In the genomic region with DNA sequence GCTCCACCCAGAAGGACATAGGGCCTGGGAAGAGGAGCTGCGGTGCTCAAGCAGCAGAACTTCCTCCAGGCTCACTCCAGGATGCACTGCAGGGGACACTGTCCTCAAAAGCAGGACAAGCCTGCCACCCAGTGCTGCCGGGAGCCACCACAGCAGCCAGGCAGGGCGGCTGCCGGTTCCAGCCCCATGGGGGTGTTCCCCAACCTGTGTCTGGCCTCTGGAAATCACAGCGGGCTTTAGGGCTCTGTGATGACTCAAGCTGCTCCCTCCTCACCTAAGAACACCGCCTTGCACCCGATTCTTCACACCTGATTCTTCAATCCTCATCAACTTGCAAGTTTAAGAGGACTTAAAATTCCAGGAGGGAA, we compare ENCODE assay signal across 8 cellular contexts.
DNase-seq lines count a peak whose midpoint lies in the region; ATAC-seq, FAIRE-seq and TF ChIP-seq lines count a peak whose summit lies in the region.

No MANE protein-coding gene starts in this region.

- H3K27ac Mint-ChIP-seq in CD8-positive, alpha-beta T cell: no peak overlapping the region

- H4K20me1 ChIP-seq in GM23248 (ENCODE audit: insufficient read depth): no peaks in the 10 kb centered on the region
- H4K20me1 ChIP-seq in hepatocyte (ENCODE audit: insufficient read depth, poor library complexity, severe bottlenecking): no peaks in the 10 kb centered on the region

- intact Hi-C loops in CD8-positive, alpha-beta T cell (cut with DNase I, micrococcal nuclease): loop anchor here in 1 of 2 experiments (5.0 kb wide), 1 partner anchor 812 kb away; the partner anchor contains the start of gene CRELD1
- intact Hi-C loops in kidney (cut with DNase I): no loop called here

- peak; percentile 29 for ATAC-seq in CD8-positive, alpha-beta T cell
- no peak for ATAC-seq in HG03097 (IDR thresholded peaks at IDR 0.05; ENCODE audit: low FRiP score, unreplicated experiment)

- FAIRE-seq in kidney (lab: Jason Lieb, UNC) (no peak), H54 (lab: Jason Lieb, UNC) (no peak)

- DNase-seq in CD8-positive, alpha-beta T cell: no peak
- DNase-seq in GM23248 (peak; percentile 8), RPMI8226 (peak; percentile 52), epithelial cell of proximal tubule (ENCODE audit: low read depth) (no peak), kidney (no peak), H54 (ENCODE audit: insufficient read length, low spot score) (no peak), hepatocyte (ENCODE audit: low spot score) (no peak)

- H3K27ac ChIP-seq in CD8-positive, alpha-beta T cell (ENCODE audit: low read depth, low read length): no peak overlapping the region
- H3K27ac ChIP-seq in GM23248 (no peak overlapping the region), kidney (ENCODE audit: low read depth in 2 of 2, low read length in 2 of 2) (no peak overlapping the region), hepatocyte (no peak overlapping the region)

- no peak for TF ChIP-seq POLR2A in H54 (IDR thresholded peaks at IDR 0.05; ENCODE audit: low read depth, low read length)

- peaks cover under 1% of the 10 kb centered on the region for H3K4me1 Mint-ChIP-seq in CD8-positive, alpha-beta T cell (ENCODE audit: low read depth)

- H3K4me1 ChIP-seq in CD8-positive, alpha-beta T cell (ENCODE audit: insufficient read depth, low read length): peaks cover 2% of the 10 kb centered on the region
- H3K4me1 ChIP-seq in GM23248 (ENCODE audit: insufficient read depth): no peaks in the 10 kb centered on the region
- H3K4me1 ChIP-seq in kidney (ENCODE audit: control insufficient read depth in 1 of 2, insufficient read depth in 1 of 2, low read depth in 1 of 2, low read length in 2 of 2): no peaks in the 10 kb centered on the region
- H3K4me1 ChIP-seq in hepatocyte (ENCODE audit: insufficient read depth): no peaks in the 10 kb centered on the region

- peaks cover 23% of the 10 kb centered on the region for H3K27me3 Mint-ChIP-seq in CD8-positive, alpha-beta T cell (ENCODE audit: low read depth)

- no peaks in the 10 kb centered on the region for H3K36me3 ChIP-seq in CD8-positive, alpha-beta T cell (ENCODE audit: insufficient read depth, low read length)
- H3K36me3 ChIP-seq in GM23248 (ENCODE audit: low read depth): no peaks in the 10 kb centered on the region
- H3K36me3 ChIP-seq in kidney (ENCODE audit: control insufficient read depth in 1 of 2, insufficient read depth in 2 of 2, low read length in 2 of 2): no peaks in the 10 kb centered on the region
- H3K36me3 ChIP-seq in hepatocyte (replicated peaks; ENCODE audit: insufficient read depth, low read depth): no peaks in the 10 kb centered on the region

- no peaks in the 10 kb centered on the region for H3F3A ChIP-seq in GM23248 (ENCODE audit: insufficient read depth)

- H2AFZ ChIP-seq in GM23248 (no peak overlapping the region), hepatocyte (no peak overlapping the region)

- in situ Hi-C loops in GM23248 (cut with MboI): loop anchor here (10.0 kb wide), 1 partner anchor 399 kb away; no protein-coding TSS in a partner anchor

- 34 to 37% methylated on average over 7 of the region's 7 CpGs for WGBS in GM23248 (ENCODE audit: low coverage in 1 of 2, low lambda C conversion rate in 2 of 2, missing lambda C conversion rate in 2 of 2), 2 experiments
- 31% methylated on average over 7 of the region's 7 CpGs for WGBS in hepatocyte (ENCODE audit: low lambda C conversion rate, missing lambda C conversion rate)

- H3K79me2 ChIP-seq in GM23248 (ENCODE audit: insufficient read depth) (no peaks in the 10 kb centered on the region), hepatocyte (no peaks in the 10 kb centered on the region)

- H3K27me3 ChIP-seq in CD8-positive, alpha-beta T cell (ENCODE audit: insufficient read depth, low read length): no peaks in the 10 kb centered on the region
- H3K27me3 ChIP-seq in GM23248 (replicated peaks; ENCODE audit: insufficient read depth): no peaks in the 10 kb centered on the region
- H3K27me3 ChIP-seq in hepatocyte: peaks cover 10% of the 10 kb centered on the region

- no peaks in the 10 kb centered on the region for H3K36me3 Mint-ChIP-seq in CD8-positive, alpha-beta T cell

- H3K4me3 Mint-ChIP-seq in CD8-positive, alpha-beta T cell: no peak overlapping the region

- CTCF ChIA-PET in CD8-positive, alpha-beta T cell (lab: Charles Lee): interaction anchor here (10.6 kb wide), 1 partner anchor 400 kb away, joined by 139 read pairs; no protein-coding TSS in a partner anchor

- H3K9ac ChIP-seq in GM23248 (no peak overlapping the region), kidney (ENCODE audit: low read length in 2 of 2) (no peak overlapping the region)

- no peak overlapping the region for H3K4me3 ChIP-seq in CD8-positive, alpha-beta T cell (ENCODE audit: low read depth, low read length)
- H3K4me3 ChIP-seq in GM23248 (no peak overlapping the region), epithelial cell of proximal tubule (ENCODE audit: low read depth, low read length) (no peak overlapping the region), kidney (ENCODE audit: low read length in 2 of 2) (no peak overlapping the region), hepatocyte (no peak overlapping the region)

- H3K4me2 ChIP-seq in GM23248 (ENCODE audit: unreplicated experiment) (no peak overlapping the region), hepatocyte (no peak overlapping the region)

- H3K9me3 Mint-ChIP-seq in CD8-positive, alpha-beta T cell: no peaks in the 10 kb centered on the region

- H3K9me2 ChIP-seq in GM23248 (ENCODE audit: insufficient read depth) (no peaks in the 10 kb centered on the region), hepatocyte (replicated peaks; ENCODE audit: insufficient read depth) (no peaks in the 10 kb centered on the region)

- no peak for TF ChIP-seq CTCF in CD8-positive, alpha-beta T cell (IDR thresholded peaks at IDR 0.05)
- peak; percentile 7 for TF ChIP-seq CTCF in epithelial cell of proximal tubule (conservative IDR thresholded peaks at IDR 0.05; ENCODE audit: low read depth, low read length)
- TF ChIP-seq CTCF in kidney (IDR thresholded peaks at IDR 0.05; ENCODE audit: borderline replicate concordance, extremely low read depth, insufficient read depth): no peak
- TF ChIP-seq CTCF in hepatocyte (IDR thresholded peaks at IDR 0.05; ENCODE audit: poor library complexity): no peak

- POLR2A ChIA-PET in CD8-positive, alpha-beta T cell (lab: Charles Lee): no interaction called here

- no peaks in the 10 kb centered on the region for H3K9me3 ChIP-seq in CD8-positive, alpha-beta T cell (ENCODE audit: low read length)
- H3K9me3 ChIP-seq in GM23248 (ENCODE audit: low read depth) (no peaks in the 10 kb centered on the region), kidney (ENCODE audit: control insufficient read depth in 1 of 2, low read length in 2 of 2) (no peaks in the 10 kb centered on the region), hepatocyte (ENCODE audit: low read depth) (no peaks in the 10 kb centered on the region)

Comparison
In these comparisons a context has a peak if more than half of its experiments do, and no peak if none do; other contexts are left out.
1. DNase-seq: peak in GM23248 (single experiment) and RPMI8226 (single experiment); none in CD8-positive, alpha-beta T cell (0 of 7), epithelial cell of proximal tubule (single experiment), kidney (single experiment), H54 (single experiment) and hepatocyte (single experiment).